ENCODE assay signal across 16 cellular contexts in the genomic region with DNA sequence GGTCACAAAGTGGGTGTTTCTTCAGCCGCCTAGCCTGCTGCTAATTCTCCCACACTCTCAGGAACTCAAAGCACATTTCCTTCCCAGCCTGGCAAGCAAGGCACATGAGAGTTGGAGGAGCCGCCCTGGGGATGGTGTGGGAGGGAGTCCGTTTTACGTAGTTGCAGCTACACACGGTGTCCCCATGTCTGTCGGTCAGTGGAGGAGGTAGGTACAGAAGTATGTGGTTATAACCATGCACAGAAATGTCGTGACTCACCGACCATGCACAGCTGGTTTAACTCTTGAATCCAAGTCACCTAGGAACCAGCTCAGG. TPM values are rescaled to one million over a fixed set of nuclear protein-coding genes. Genes with fewer than 3 reads are reported as not detected.
DNase-seq lines count a peak whose midpoint lies in the region; ATAC-seq and TF ChIP-seq lines count a peak whose summit lies in the region.
"Had no signal": no experiment of that assay in that cellular context is flagged by ENCODE, and none has a peak within 500 bp of the region (broad histone marks: within the 10 kb centered on the region; RNA-seq: fewer than 3 reads in every experiment).

No MANE protein-coding gene starts in this region.

- no peaks in the 10 kb centered on the region for H3K9me3 ChIP-seq in effector memory CD4-positive, alpha-beta T cell (ENCODE audit: control insufficient read depth, low read length)
- H3K9me3 ChIP-seq: colonic mucosa, gastrocnemius medialis had no signal

- peak; percentile 34 for ATAC-seq in stimulated activated memory B cell treated with anti-CD40 and anti-IgM and Interleukin-4, amounts not matched to agents 10 μg/mL and 1 μg/mL and 100 μg/mL, for 72 hours
- ATAC-seq: activated CD4-positive, alpha-beta T cell treated with anti-CD3 and anti-CD28 coated beads for 36 hours; left ventricle myocardium superior; right cardiac atrium had no signal

- no peaks in the 10 kb centered on the region for H3K9me3 Mint-ChIP-seq in HFFc6
- no peaks in the 10 kb centered on the region for H3K9me3 Mint-ChIP-seq in stimulated activated memory B cell treated with anti-CD40 and anti-IgM and Interleukin-4, amounts not matched to agents 10 μg/mL and 1 μg/mL and 100 μg/mL, for 72 hours

- H3K27ac Mint-ChIP-seq in HFFc6, result no peak overlapping the region
- H3K27ac Mint-ChIP-seq in stimulated activated memory B cell treated with anti-CD40 and anti-IgM and Interleukin-4, amounts not matched to agents 10 μg/mL and 1 μg/mL and 100 μg/mL, for 72 hours, result no peak overlapping the region
- H3K27ac Mint-ChIP-seq: activated CD4-positive, alpha-beta T cell treated with anti-CD3 and anti-CD28 coated beads for 36 hours had no signal

- H3K4me3 ChIP-seq in astrocyte of the spinal cord (ENCODE audit: low read depth, low read length), result no peak overlapping the region
- H3K4me3 ChIP-seq in effector memory CD4-positive, alpha-beta T cell (ENCODE audit: insufficient read depth, low read depth, low read length, poor library complexity, severe bottlenecking), result no peak overlapping the region
- H3K4me3 ChIP-seq: colonic mucosa, gastrocnemius medialis had no signal

- H3K4me3 Mint-ChIP-seq in HFFc6, result peak overlapping the region; percentile 69
- no peak overlapping the region for H3K4me3 Mint-ChIP-seq in stimulated activated memory B cell treated with anti-CD40 and anti-IgM and Interleukin-4, amounts not matched to agents 10 μg/mL and 1 μg/mL and 100 μg/mL, for 72 hours
- H3K4me3 Mint-ChIP-seq: activated CD4-positive, alpha-beta T cell treated with anti-CD3 and anti-CD28 coated beads for 36 hours had no signal

- TF ChIP-seq CTCF in HFFc6 (IDR thresholded peaks at IDR 0.05) (no peak), astrocyte of the spinal cord (IDR thresholded peaks at IDR 0.05; ENCODE audit: low read depth, low read length) (no peak)

- no peaks in the 10 kb centered on the region; the same call in 1 of the 2 replicates for H3K27me3 Mint-ChIP-seq in HFFc6 (ENCODE audit: insufficient read depth)
- no peaks in the 10 kb centered on the region for H3K27me3 Mint-ChIP-seq in stimulated activated memory B cell treated with anti-CD40 and anti-IgM and Interleukin-4, amounts not matched to agents 10 μg/mL and 1 μg/mL and 100 μg/mL, for 72 hours
- H3K27me3 Mint-ChIP-seq: activated CD4-positive, alpha-beta T cell treated with anti-CD3 and anti-CD28 coated beads for 36 hours had no signal

- H3K27ac ChIP-seq in effector memory CD4-positive, alpha-beta T cell (ENCODE audit: insufficient read depth, low read length, poor library complexity, severe bottlenecking), result no peak overlapping the region
- H3K27ac ChIP-seq: colonic mucosa had no signal

- H3K36me3 ChIP-seq in effector memory CD4-positive, alpha-beta T cell (ENCODE audit: control insufficient read depth, insufficient read depth, low read length), result no peaks in the 10 kb centered on the region
- H3K36me3 ChIP-seq: colonic mucosa, gastrocnemius medialis had no signal

- H3K36me3 Mint-ChIP-seq in HFFc6 (ENCODE audit: low read depth), result no peaks in the 10 kb centered on the region; the same call in 1 of the 2 replicates
- H3K36me3 Mint-ChIP-seq in stimulated activated memory B cell treated with anti-CD40 and anti-IgM and Interleukin-4, amounts not matched to agents 10 μg/mL and 1 μg/mL and 100 μg/mL, for 72 hours, result no peaks in the 10 kb centered on the region

- in situ Hi-C loops in astrocyte of the spinal cord (cut with HindIII; ENCODE audit: low sequenced_read_pairs), result no loop called here

- no peaks in the 10 kb centered on the region for H3K4me1 ChIP-seq in effector memory CD4-positive, alpha-beta T cell (ENCODE audit: control insufficient read depth, insufficient read depth, low read length, poor library complexity, severe bottlenecking)

- H3K4me1 Mint-ChIP-seq in HFFc6 (ENCODE audit: low read depth), result peaks cover 41% of the 10 kb centered on the region
- H3K4me1 Mint-ChIP-seq in stimulated activated memory B cell treated with anti-CD40 and anti-IgM and Interleukin-4, amounts not matched to agents 10 μg/mL and 1 μg/mL and 100 μg/mL, for 72 hours, result no peaks in the 10 kb centered on the region
- H3K4me1 Mint-ChIP-seq: activated CD4-positive, alpha-beta T cell treated with anti-CD3 and anti-CD28 coated beads for 36 hours had no signal

- no peak for DNase-seq in HFFc6
- peak; percentile 38 for DNase-seq in astrocyte of the spinal cord (ENCODE audit: low read depth, low spot score)
- DNase-seq in kidney tubule cell (ENCODE audit: low spot score), result peak; percentile 60
- no peak for DNase-seq in AG08396 (ENCODE audit: low spot score)
- no peak for DNase-seq in effector memory CD4-positive, alpha-beta T cell
- DNase-seq in pons (ENCODE audit: low spot score), result no peak
- DNase-seq: activated CD4-positive, alpha-beta T cell treated with anti-CD3 and anti-CD28 coated beads for 36 hours; activated CD8-positive, alpha-beta memory T cell treated with anti-CD3 and anti-CD28 coated beads, Interleukin-2, amount 50 U/mL, for 4 hours; activated naive CD4-positive, alpha-beta T cell; aorta; colonic mucosa; left ventricle myocardium superior; NCI-H2107; right cardiac atrium had no signal

- no peaks in the 10 kb centered on the region for H3K27me3 ChIP-seq in effector memory CD4-positive, alpha-beta T cell (replicated peaks; ENCODE audit: control insufficient read depth, insufficient read depth, low read length, poor library complexity, severe bottlenecking)
- H3K27me3 ChIP-seq: colonic mucosa, gastrocnemius medialis had no signal

RNA-seq across cellular contexts. Expression of a gene that starts 46.7 kb away (rescaled TPM):
- total RNA-seq in HFFc6 (2021; fragmentation: NEBNext Ultra II Directional; extraction: Animal tissue kit (Norgen Biotek cat#: 25700)), result 1 to 10 TPM in 1 of 6 experiments, under 1 TPM in 5; 0.36 to 1.1 (median 0.45) TPM

RNA-seq across cellular contexts. Expression of a gene that starts 50.1 kb away (rescaled TPM):
- total RNA-seq in HFFc6 (2021; fragmentation: NEBNext Ultra II Directional; extraction: Animal tissue kit (Norgen Biotek cat#: 25700)), result not detected
- total RNA-seq: activated CD4-positive, alpha-beta T cell treated with anti-CD3 and anti-CD28 coated beads for 36 hours; aorta; left ventricle myocardium superior; right cardiac atrium had no signal

Comparison
In these comparisons a context has a peak if more than half of its experiments do, and no peak if none do; other contexts are left out.
1. DNase-seq: peak in astrocyte of the spinal cord (single experiment) and kidney tubule cell (single experiment); none in HFFc6 (single experiment), AG08396 (single experiment), effector memory CD4-positive, alpha-beta T cell (0 of 3) and pons (single experiment).